Comparison of ENCODE assay signal across 8 cellular contexts in genomic region chr17:78359936-78360370, GRCh38.
A peak's percentile ranks its signal among the peaks of the same experiment; 100 is the strongest.
DNase-seq lines count a peak whose midpoint lies in the region; ATAC-seq lines count a peak whose summit lies in the region.

Gene SOCS3, minus strand, starts transcription at chr17:78360077. Its CDS starts 982 bp downstream, at chr17:78359095.

- peak; percentile 26 for ATAC-seq in GM21786 (IDR thresholded peaks at IDR 0.05; ENCODE audit: unreplicated experiment)

- DNase-seq in COR-L47 (lab: John Stamatoyannopoulos, UW) (peak; percentile 89), MV-4-11 (lab: John Stamatoyannopoulos, UW) (peak; percentile 90), SK-N-MC (ENCODE audit: low read depth, low spot score) (peak; percentile 51), foreskin melanocyte (peak; percentile 74)
- peak; percentile 97 for DNase-seq in activated naive CD4-positive, alpha-beta T cell treated with Interleukin-2 at 50 U/mL for 16 hours

- H3K9me3 ChIP-seq in SK-N-MC (ENCODE audit: low read depth, low read length) (no peaks in the 10 kb centered on the region), neuron (ENCODE audit: low read length) (no peaks in the 10 kb centered on the region), stomach smooth muscle (ENCODE audit: control insufficient read depth in 2 of 2, low read length in 2 of 2) (no peaks in the 10 kb centered on the region)

- H3K27ac ChIP-seq in SK-N-MC (peak within 1 kb of the TSS; percentile 42; the same call in 1 of the 2 replicates), stomach smooth muscle (ENCODE audit: low read length) (peak within 1 kb of the TSS; percentile 89)

- H3K4me3 ChIP-seq in SK-N-MC: peak within 1 kb of the TSS; percentile 82
- H3K4me3 ChIP-seq in neuron (ENCODE audit: low read length): peak within 1 kb of the TSS; percentile 97
- H3K4me3 ChIP-seq in stomach smooth muscle (ENCODE audit: low read length in 2 of 2): peak within 1 kb of the TSS; percentile 82 to 83

- H3K4me1 ChIP-seq in neuron (ENCODE audit: insufficient read depth, low read length): peaks cover 55% of the 10 kb centered on the region
- H3K4me1 ChIP-seq in stomach smooth muscle (ENCODE audit: control insufficient read depth, insufficient read depth, low read length): peaks cover 48% of the 10 kb centered on the region

- H2AFZ ChIP-seq in neuron (ENCODE audit: low read depth, low read length): peak within 1 kb of the TSS; percentile 76

- H3K27me3 ChIP-seq in neuron (ENCODE audit: insufficient read depth, low read length) (no peaks in the 10 kb centered on the region), stomach smooth muscle (ENCODE audit: control insufficient read depth in 1 of 2, insufficient read depth in 2 of 2, low read length in 2 of 2) (no peaks in the 10 kb centered on the region)

- peak within 1 kb of the TSS; percentile 87 for H3K9ac ChIP-seq in SK-N-MC (ENCODE audit: insufficient read length)
- peak within 1 kb of the TSS; percentile 76 to 92 for H3K9ac ChIP-seq in stomach smooth muscle (ENCODE audit: low read length in 2 of 2)

- H3K36me3 ChIP-seq in SK-N-MC (ENCODE audit: insufficient read depth, low read length): peaks cover 5% of the 10 kb centered on the region; the same call in 1 of the 2 replicates
- peaks cover 38% of the 10 kb centered on the region for H3K36me3 ChIP-seq in neuron (ENCODE audit: insufficient read depth, low read length)
- H3K36me3 ChIP-seq in stomach smooth muscle (ENCODE audit: control insufficient read depth in 2 of 2, insufficient read depth in 2 of 2, low read length in 2 of 2): peaks cover 2 to 24% of the 10 kb centered on the region in 2 donors

Comparison
In these comparisons a context has a peak if more than half of its experiments do, and no peak if none do; other contexts are left out.
1. Peak in every context shown above with its lines: DNase-seq, ATAC-seq, H3K4me3 ChIP-seq and H3K27ac ChIP-seq.